ENCODE assay signal across 8 cellular contexts in the genomic region with DNA sequence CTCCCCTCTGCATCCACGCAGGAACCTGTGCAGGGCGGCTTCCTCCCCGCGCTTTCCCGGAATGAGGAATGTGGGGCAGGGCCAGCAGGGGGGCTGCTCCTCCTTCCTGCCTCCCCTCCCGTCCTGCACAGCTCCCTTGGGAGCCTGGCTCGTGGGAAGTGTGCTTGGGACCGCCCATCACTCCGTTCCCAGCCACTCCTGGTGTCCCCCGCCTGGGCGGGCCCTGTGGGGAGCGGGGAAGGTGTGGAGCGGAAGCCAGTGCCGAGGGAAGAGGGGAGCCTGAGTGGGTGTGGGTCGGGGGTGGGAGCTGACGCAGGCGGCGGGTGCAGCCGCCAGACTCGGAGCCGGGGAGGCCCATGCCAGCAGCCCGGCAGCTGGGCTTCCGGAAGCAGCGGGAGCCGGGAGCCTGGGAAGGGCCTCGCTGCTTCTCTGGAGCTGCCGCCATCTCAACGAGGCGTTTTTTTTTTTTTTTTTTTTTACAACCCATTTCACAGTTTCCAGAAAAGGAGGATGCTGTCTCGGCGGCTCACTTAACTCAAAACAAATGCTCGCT. TPM values are rescaled to one million over a fixed set of nuclear protein-coding genes. Genes with fewer than 3 reads are reported as not detected.
DNase-seq lines count a peak whose midpoint lies in the region; ATAC-seq and TF ChIP-seq lines count a peak whose summit lies in the region.

No MANE protein-coding gene starts in this region.

- CTCF ChIA-PET in activated CD8-positive, alpha-beta memory T cell treated with anti-CD3 and anti-CD28 coated beads, Interleukin-2, amount 10 ng/mL, durations not matched to agents 7 days and 5 days (lab: Charles Lee), result no interaction called here

- no peak overlapping the region for H3K27ac Mint-ChIP-seq in activated CD8-positive, alpha-beta memory T cell treated with anti-CD3 and anti-CD28 coated beads, Interleukin-2, amount 10 ng/mL, durations not matched to agents 7 days and 5 days

- H3K27me3 ChIP-seq in Peyer's patch (no peaks in the 10 kb centered on the region), fibroblast of lung (ENCODE audit: control insufficient read depth, insufficient read depth, low read length) (no peaks in the 10 kb centered on the region)

- H3K79me2 ChIP-seq in fibroblast of lung (ENCODE audit: control insufficient read depth, insufficient read depth, low read length), result peaks cover 4% of the 10 kb centered on the region

- TF ChIP-seq CTCF in Peyer's patch (IDR thresholded peaks at IDR 0.05) (no peak), fibroblast of lung (conservative IDR thresholded peaks at IDR 0.05 in 1 of 2, IDR thresholded peaks at IDR 0.05 in 1 of 2; ENCODE audit: low read depth in 1 of 2, low read length in 2 of 2) (no peak)

- H3K9ac ChIP-seq in fibroblast of lung (ENCODE audit: insufficient read depth, low read length), result peak overlapping the region; percentile 85

- peak overlapping the region; percentile 66 to 88 (median 75) for H3K27ac ChIP-seq in Peyer's patch
- H3K27ac ChIP-seq in fibroblast of lung (ENCODE audit: insufficient read depth, low read length), result peak overlapping the region; percentile 91

- peak; percentile 70 for DNase-seq in HCEC 1CT
- peak in 2 of 3 donors; percentile 81 to 83 for DNase-seq in Peyer's patch
- DNase-seq in fibroblast of lung (ENCODE audit: low read depth in 2 of 2), result peak; percentile 90 to 93
- peak in 48 of 56 donors; percentile 18 to 90 (median 68) for DNase-seq in nucleus accumbens (lab: John Stamatoyannopoulos, UW)
- DNase-seq in activated CD8-positive, alpha-beta memory T cell treated with anti-CD3 and anti-CD28 coated beads, Interleukin-2, amount 10 ng/mL, durations not matched to agents 7 days and 5 days, result no peak
- DNase-seq in GM19240 (ENCODE audit: insufficient read length, low spot score), result no peak

- no peak for ATAC-seq in GM21576 (IDR thresholded peaks at IDR 0.05; ENCODE audit: unreplicated experiment)
- ATAC-seq in activated CD8-positive, alpha-beta memory T cell treated with anti-CD3 and anti-CD28 coated beads, Interleukin-2, amount 10 ng/mL, durations not matched to agents 7 days and 5 days, result no peak
- ATAC-seq in HG02852 (IDR thresholded peaks at IDR 0.05; ENCODE audit: unreplicated experiment), result no peak

- H3K4me3 ChIP-seq in Peyer's patch, result peak overlapping the region in 3 of 4 donors; percentile 9 to 36 (median 30)
- H3K4me3 ChIP-seq in fibroblast of lung (replicated peaks in 1 of 4; ENCODE audit: control extremely low read depth in 1 of 4, insufficient read depth in 1 of 4, low read depth in 3 of 4, low read length in 4 of 4), result peak overlapping the region in 2 of 4 experiments; percentile 17 to 27

- H4K20me1 ChIP-seq in fibroblast of lung (ENCODE audit: control insufficient read depth, extremely low read depth, insufficient read depth, low read length), result no peaks in the 10 kb centered on the region

- no peaks in the 10 kb centered on the region for H3K9me3 Mint-ChIP-seq in activated CD8-positive, alpha-beta memory T cell treated with anti-CD3 and anti-CD28 coated beads, Interleukin-2, amount 10 ng/mL, durations not matched to agents 7 days and 5 days (ENCODE audit: low read depth)

- H3K27me3 Mint-ChIP-seq in activated CD8-positive, alpha-beta memory T cell treated with anti-CD3 and anti-CD28 coated beads, Interleukin-2, amount 10 ng/mL, durations not matched to agents 7 days and 5 days, result no peaks in the 10 kb centered on the region

- peak overlapping the region; percentile 83 for H3K4me2 ChIP-seq in fibroblast of lung (ENCODE audit: extremely low read depth, insufficient read depth, low read length)

- no peak overlapping the region for H2AFZ ChIP-seq in fibroblast of lung (ENCODE audit: low read length)

- H3K9me3 ChIP-seq in Peyer's patch (no peaks in the 10 kb centered on the region), fibroblast of lung (ENCODE audit: control insufficient read depth, insufficient read depth, low read depth, low read length) (no peaks in the 10 kb centered on the region)

- no peak overlapping the region for H3K4me3 Mint-ChIP-seq in activated CD8-positive, alpha-beta memory T cell treated with anti-CD3 and anti-CD28 coated beads, Interleukin-2, amount 10 ng/mL, durations not matched to agents 7 days and 5 days

- H3K36me3 ChIP-seq in Peyer's patch (no peaks in the 10 kb centered on the region), fibroblast of lung (ENCODE audit: control insufficient read depth, insufficient read depth, low read length) (no peaks in the 10 kb centered on the region)

- no peaks in the 10 kb centered on the region for H3K36me3 Mint-ChIP-seq in activated CD8-positive, alpha-beta memory T cell treated with anti-CD3 and anti-CD28 coated beads, Interleukin-2, amount 10 ng/mL, durations not matched to agents 7 days and 5 days

- TF ChIP-seq POLR2A in Peyer's patch (IDR thresholded peaks at IDR 0.05), result peak in 1 of 2 donors; percentile 36

- H3K4me1 ChIP-seq in Peyer's patch (peaks cover 0 to 61% (median 0%) of the 10 kb centered on the region in 4 donors), fibroblast of lung (ENCODE audit: control insufficient read depth, extremely low read depth, insufficient read depth, low read length) (peaks cover 59% of the 10 kb centered on the region)

- no peaks in the 10 kb centered on the region for H3K4me1 Mint-ChIP-seq in activated CD8-positive, alpha-beta memory T cell treated with anti-CD3 and anti-CD28 coated beads, Interleukin-2, amount 10 ng/mL, durations not matched to agents 7 days and 5 days

RNA-seq across cellular contexts. Expression of gene BAHCC1, which starts 24.2 kb away (rescaled TPM):
- total RNA-seq in Peyer's patch (10 to 100 TPM; 11.6 to 43.0 (median 23.9) TPM), fibroblast of lung (3.9 and 7.3 TPM in 2 replicates)
- polyA plus RNA-seq in fibroblast of lung, result 1.5 and 1.8 TPM in 2 replicates
- polyA plus RNA-seq in fibroblast of lung (2012), result 6.8 and 7.2 TPM in 2 replicates
- polyA minus RNA-seq in fibroblast of lung (ENCODE audit: low replicate concordance), result 6.3 and 8.6 TPM in 2 replicates
- under 1 TPM; 0.23 to 0.64 TPM for total RNA-seq in activated CD8-positive, alpha-beta memory T cell treated with anti-CD3 and anti-CD28 coated beads, Interleukin-2, amount 10 ng/mL, durations not matched to agents 7 days and 5 days

Comparison
In these comparisons a context has a peak if more than half of its experiments do, and no peak if none do; other contexts are left out.
1. DNase-seq: peak in HCEC 1CT (single experiment), Peyer's patch (2 of 3), fibroblast of lung (2 of 2) and nucleus accumbens (48 of 56); none in activated CD8-positive, alpha-beta memory T cell treated with anti-CD3 and anti-CD28 coated beads, Interleukin-2, amount 10 ng/mL, durations not matched to agents 7 days and 5 days (single experiment) and GM19240 (single experiment).